Comparison of ENCODE assay signal across 15 cellular contexts in the genomic region with DNA sequence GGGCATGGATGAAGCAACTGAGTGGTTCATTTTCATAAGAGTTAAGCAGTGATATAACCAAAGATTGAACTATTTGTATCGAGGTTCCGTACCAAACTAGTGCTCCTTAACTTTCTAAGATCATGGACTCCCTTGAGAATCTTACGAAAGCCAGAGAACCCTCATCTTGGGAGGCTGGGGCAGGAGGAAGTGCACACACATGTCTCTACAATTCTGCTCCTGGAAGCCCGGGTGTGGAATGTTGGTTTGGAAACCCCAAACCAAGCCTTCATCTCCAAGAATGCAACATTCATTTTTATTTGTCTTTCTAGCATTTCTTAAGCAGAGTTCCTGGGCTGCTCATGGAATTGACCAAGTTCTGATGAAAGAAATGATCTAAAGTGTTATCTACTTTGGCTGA.
"Had no signal": no experiment of that assay in that cellular context is flagged by ENCODE, and none has a peak within 500 bp of the region (broad histone marks: within the 10 kb centered on the region; RNA-seq: fewer than 3 reads in every experiment).

No MANE protein-coding gene starts in this region.

- ATAC-seq: stimulated activated memory B cell treated with anti-CD40 and anti-IgM and Interleukin-4, amounts not matched to agents 10 μg/mL and 1 μg/mL and 100 μg/mL, for 72 hours had no signal

- H3K27ac Mint-ChIP-seq: activated CD4-positive, alpha-beta memory T cell treated with anti-CD3 and anti-CD28 coated beads, Interleukin-2, amount 10 ng/mL, durations not matched to agents 7 days and 5 days; activated naive CD8-positive, alpha-beta T cell treated with anti-CD3 and anti-CD28 coated beads, Interleukin-2, amount 10 ng/mL, durations not matched to agents 7 days and 5 days; naive B cell; stimulated activated memory B cell treated with anti-CD40 and anti-IgM and Interleukin-4, amounts not matched to agents 10 μg/mL and 1 μg/mL and 100 μg/mL, for 72 hours had no signal

- H3K4me3 ChIP-seq: colonic mucosa, lung, skin epidermis, tibial artery, vagina had no signal

- H3K36me3 Mint-ChIP-seq: activated naive CD8-positive, alpha-beta T cell treated with anti-CD3 and anti-CD28 coated beads, Interleukin-2, amount 10 ng/mL, durations not matched to agents 7 days and 5 days; naive B cell; stimulated activated memory B cell treated with anti-CD40 and anti-IgM and Interleukin-4, amounts not matched to agents 10 μg/mL and 1 μg/mL and 100 μg/mL, for 72 hours had no signal

- H3K4me3 Mint-ChIP-seq: activated CD4-positive, alpha-beta memory T cell treated with anti-CD3 and anti-CD28 coated beads, Interleukin-2, amount 10 ng/mL, durations not matched to agents 7 days and 5 days; activated naive CD8-positive, alpha-beta T cell treated with anti-CD3 and anti-CD28 coated beads, Interleukin-2, amount 10 ng/mL, durations not matched to agents 7 days and 5 days; naive B cell; stimulated activated memory B cell treated with anti-CD40 and anti-IgM and Interleukin-4, amounts not matched to agents 10 μg/mL and 1 μg/mL and 100 μg/mL, for 72 hours had no signal

- H3K4me1 Mint-ChIP-seq: activated CD4-positive, alpha-beta memory T cell treated with anti-CD3 and anti-CD28 coated beads, Interleukin-2, amount 10 ng/mL, durations not matched to agents 7 days and 5 days; activated naive CD8-positive, alpha-beta T cell treated with anti-CD3 and anti-CD28 coated beads, Interleukin-2, amount 10 ng/mL, durations not matched to agents 7 days and 5 days; naive B cell; stimulated activated memory B cell treated with anti-CD40 and anti-IgM and Interleukin-4, amounts not matched to agents 10 μg/mL and 1 μg/mL and 100 μg/mL, for 72 hours had no signal

- H3K4me1 ChIP-seq: colonic mucosa, vagina had no signal

- H3K9me3 Mint-ChIP-seq: activated CD4-positive, alpha-beta memory T cell treated with anti-CD3 and anti-CD28 coated beads, Interleukin-2, amount 10 ng/mL, durations not matched to agents 7 days and 5 days; activated naive CD8-positive, alpha-beta T cell treated with anti-CD3 and anti-CD28 coated beads, Interleukin-2, amount 10 ng/mL, durations not matched to agents 7 days and 5 days; naive B cell; stimulated activated memory B cell treated with anti-CD40 and anti-IgM and Interleukin-4, amounts not matched to agents 10 μg/mL and 1 μg/mL and 100 μg/mL, for 72 hours had no signal

- DNase-seq: activated CD4-positive, alpha-beta memory T cell treated with anti-CD3 and anti-CD28 coated beads, Interleukin-2, amount 10 ng/mL, durations not matched to agents 7 days and 5 days; activated CD4-positive, alpha-beta T cell treated with anti-CD3 and anti-CD28 coated beads for 1 hour; activated gamma-delta T cell treated with Interleukin-2 at 50 U/mL for 16 hours; activated naive CD8-positive, alpha-beta T cell treated with anti-CD3 and anti-CD28 coated beads, Interleukin-2, amount 10 ng/mL, durations not matched to agents 7 days and 5 days; activated T-cell treated with anti-CD3 and anti-CD28 coated beads, Interleukin-2, amount 50 U/mL, for 48 hours; caudate nucleus; colonic mucosa; effector memory CD4-positive, alpha-beta T cell; naive B cell; T1000; tibial artery had no signal

- H3K27me3 ChIP-seq: colonic mucosa, tibial artery, vagina had no signal

- H3K36me3 ChIP-seq: colonic mucosa, tibial artery, vagina had no signal

- H3K9me3 ChIP-seq: colonic mucosa, tibial artery, vagina had no signal
